In genomic region chr2:180905002-180905401, GRCh38 we compare ENCODE assay signal across 12 cellular contexts.
A peak's percentile ranks its signal among the peaks of the same experiment; 100 is the strongest.
DNase-seq lines count a peak whose midpoint lies in the region.
"Had no signal": no experiment of that assay in that cellular context is flagged by ENCODE, and none has a peak within 500 bp of the region (broad histone marks: within the 10 kb centered on the region; RNA-seq: fewer than 3 reads in every experiment).

No MANE protein-coding gene starts in this region.

- H3K9me3 ChIP-seq in iPS DF 6.9 (ENCODE audit: control insufficient read depth, insufficient read depth, low read length) = no peaks in the 10 kb centered on the region
- H3K9me3 ChIP-seq in neuronal stem cell (replicated peaks in 1 of 2; ENCODE audit: control insufficient read depth in 2 of 2, insufficient read depth in 1 of 2, low read depth in 1 of 2, low read length in 2 of 2) = no peaks in the 10 kb centered on the region
- H3K9me3 ChIP-seq: colonic mucosa, suprapubic skin had no signal

- no peaks in the 10 kb centered on the region for H3K79me1 ChIP-seq in neuronal stem cell (ENCODE audit: low read depth, low read length)

- no peak overlapping the region for H3K4me2 ChIP-seq in neuronal stem cell (ENCODE audit: insufficient read depth, low read length, poor library complexity, severe bottlenecking)

- no peak overlapping the region for H2BK12ac ChIP-seq in neuronal stem cell (ENCODE audit: low read length)

- no peak overlapping the region for H3K18ac ChIP-seq in neuronal stem cell (ENCODE audit: low read length)

- no peak overlapping the region for H4K91ac ChIP-seq in neuronal stem cell (ENCODE audit: low read depth, low read length, poor library complexity)

- H4K8ac ChIP-seq in neuronal stem cell (ENCODE audit: low read depth, low read length) = no peak overlapping the region

- no peak overlapping the region for H2AFZ ChIP-seq in neuronal stem cell (ENCODE audit: low read length)

- H3K9ac ChIP-seq in neuronal stem cell (ENCODE audit: low read depth, low read length, poor library complexity) = no peak overlapping the region

- H3K36me3 ChIP-seq in iPS DF 6.9 (ENCODE audit: control insufficient read depth, insufficient read depth, low read length) = no peaks in the 10 kb centered on the region
- no peaks in the 10 kb centered on the region for H3K36me3 ChIP-seq in neuronal stem cell (replicated peaks in 1 of 2; ENCODE audit: control insufficient read depth in 2 of 2, insufficient read depth in 2 of 2, low read length in 2 of 2)
- H3K36me3 ChIP-seq: colonic mucosa, suprapubic skin had no signal

- no peak overlapping the region for H3K14ac ChIP-seq in neuronal stem cell (ENCODE audit: low read length)

- H2BK15ac ChIP-seq in neuronal stem cell (ENCODE audit: low read length) = no peak overlapping the region

- H3K27me3 ChIP-seq in iPS DF 6.9 (ENCODE audit: control insufficient read depth, insufficient read depth, low read length) = no peaks in the 10 kb centered on the region
- no peaks in the 10 kb centered on the region for H3K27me3 ChIP-seq in neuronal stem cell (ENCODE audit: control insufficient read depth in 3 of 3, insufficient read depth in 3 of 3, low read depth in 1 of 3, low read length in 3 of 3)
- H3K27me3 ChIP-seq: colonic mucosa, suprapubic skin had no signal

- H2BK120ac ChIP-seq in neuronal stem cell (ENCODE audit: low read depth, low read length) = no peak overlapping the region

- no peak overlapping the region for H3K4ac ChIP-seq in neuronal stem cell (ENCODE audit: low read length)

- H3K4me1 ChIP-seq in iPS DF 6.9 (ENCODE audit: control insufficient read depth, insufficient read depth, low read length) = peaks cover 1% of the 10 kb centered on the region; the same call in 1 of the 2 replicates
- no peaks in the 10 kb centered on the region for H3K4me1 ChIP-seq in neuronal stem cell (ENCODE audit: control insufficient read depth in 2 of 2, insufficient read depth in 1 of 2, low read depth in 1 of 2, low read length in 2 of 2)
- H3K4me1 ChIP-seq: colonic mucosa, suprapubic skin had no signal

- DNase-seq in DMS53 treated with DMSO at 0.1 percent for 48 hours (lab: John Stamatoyannopoulos, UW; ENCODE audit: unreplicated experiment) (peak; percentile 92), NCI-H1092 treated with DMSO at 0.1 percent for 48 hours (lab: John Stamatoyannopoulos, UW) (peak; percentile 28), NCI-H748 (lab: John Stamatoyannopoulos, UW; ENCODE audit: unreplicated experiment) (peak; percentile 88), iPS DF 6.9 (ENCODE audit: low read depth, low spot score) (peak; percentile 9), posterior vena cava (ENCODE audit: low spot score) (no peak), HuH-7 (ENCODE audit: low spot score) (no peak), neuronal stem cell (ENCODE audit: low spot score) (no peak)
- DNase-seq: activated naive CD4-positive, alpha-beta T cell treated with Interleukin-2 at 50 U/mL for 16 hours; colonic mucosa; foreskin melanocyte; retina had no signal

- H3K27ac ChIP-seq in iPS DF 6.9 (ENCODE audit: low read length) (no peak overlapping the region), neuronal stem cell (replicated peaks; ENCODE audit: low read length) (no peak overlapping the region)
- H3K27ac ChIP-seq: colonic mucosa, suprapubic skin had no signal

- intact Hi-C loops in posterior vena cava (cut with DNase I) = no loop called here

- no peak overlapping the region for H3K23ac ChIP-seq in neuronal stem cell (ENCODE audit: low read depth, low read length, poor library complexity)

- WGBS in iPS DF 6.9 (ENCODE audit: insufficient coverage, insufficient read length) = no CpG with 5 or more reads among the region's 4 CpGs
- no CpG with 5 or more reads among the region's 4 CpGs for WGBS in neuronal stem cell (ENCODE audit: extremely low coverage in 2 of 2, insufficient read length in 2 of 2, insufficient replicate concordance in 1 of 2), 2 donors

- H2BK5ac ChIP-seq in neuronal stem cell (ENCODE audit: low read length) = no peak overlapping the region

- no peak overlapping the region for H2AK5ac ChIP-seq in neuronal stem cell (ENCODE audit: low read depth, low read length)

- H3K4me3 ChIP-seq in iPS DF 6.9 (ENCODE audit: low read length) (no peak overlapping the region), neuronal stem cell (ENCODE audit: low read length in 2 of 2) (no peak overlapping the region)
- H3K4me3 ChIP-seq: colonic mucosa, suprapubic skin had no signal

Comparison
In these comparisons a context has a peak if more than half of its experiments do, and no peak if none do; other contexts are left out.
1. DNase-seq: peak in DMS53 treated with DMSO at 0.1 percent for 48 hours (single experiment), NCI-H1092 treated with DMSO at 0.1 percent for 48 hours (single experiment), NCI-H748 (single experiment) and iPS DF 6.9 (single experiment); none in posterior vena cava (single experiment), HuH-7 (single experiment) and neuronal stem cell (single experiment).